Comparison of ENCODE assay signal across 8 cellular contexts in the genomic region with DNA sequence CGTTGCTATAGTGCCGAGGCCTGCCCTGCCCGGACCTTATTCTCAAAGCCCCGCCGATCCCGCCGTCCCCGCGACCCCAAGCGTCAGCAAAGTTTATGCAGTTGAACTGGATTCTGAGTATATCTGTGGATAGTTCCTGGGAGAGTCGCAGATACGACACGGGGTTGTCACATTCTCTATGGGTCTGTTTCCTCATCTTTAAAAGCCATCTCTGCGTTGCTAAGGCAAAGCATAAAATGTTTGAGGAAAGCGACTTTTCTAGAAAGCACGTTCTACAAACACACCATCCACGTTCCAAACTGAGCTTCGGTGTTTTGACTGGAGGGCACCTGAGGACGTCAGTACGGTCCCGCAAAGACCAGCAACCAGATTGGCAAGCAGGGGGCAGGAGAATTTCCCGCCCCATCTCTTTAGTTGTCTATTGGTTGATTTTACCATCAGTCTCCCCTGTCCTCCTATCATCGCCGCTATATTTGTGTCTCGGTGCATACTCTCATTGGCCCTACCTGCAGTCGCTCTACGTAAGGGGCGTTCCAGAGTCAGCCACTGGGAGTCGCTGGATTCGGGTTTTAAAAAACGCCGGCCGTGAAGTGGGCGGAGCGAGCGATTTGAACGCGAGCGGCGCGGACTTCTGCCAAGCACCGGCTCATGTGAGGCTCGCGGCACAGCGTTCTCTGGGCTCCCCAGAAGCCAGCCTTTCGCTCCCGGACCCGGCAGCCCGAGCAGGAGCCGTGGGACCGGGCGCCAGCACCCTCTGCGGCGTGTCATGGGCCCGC. TPM values are rescaled to one million over a fixed set of nuclear protein-coding genes. Genes with fewer than 3 reads are reported as not detected.
DNase-seq lines count a peak whose midpoint lies in the region; ATAC-seq and TF ChIP-seq lines count a peak whose summit lies in the region.

A gene (plus strand): TSS at position 626 of the 776 bp plus-strand sequence. CDS start 141 bp downstream, at position 767.

- H2BK120ac ChIP-seq in H9 (ENCODE audit: low read depth, low read length, poor library complexity, severe bottlenecking): no peak within 1 kb of the TSS

- H4K20me1 ChIP-seq in H9 (ENCODE audit: control insufficient read depth, insufficient read depth, insufficient read length): no peaks in the 10 kb centered on the region

- peak within 1 kb of the TSS; percentile 83 for H3K18ac ChIP-seq in H9 (ENCODE audit: insufficient read length, low read depth, low read length)

- H3K23me2 ChIP-seq in H9 (ENCODE audit: insufficient read length, low read depth, low read length, poor library complexity, severe bottlenecking): peaks cover 7% of the 10 kb centered on the region

- H3K9me3 ChIP-seq in ES-I3 (ENCODE audit: control insufficient read depth, insufficient read depth, low read length): no peaks in the 10 kb centered on the region
- no peaks in the 10 kb centered on the region for H3K9me3 ChIP-seq in H9 (ENCODE audit: control insufficient read depth, low read depth, low read length)
- H3K9me3 ChIP-seq in MG63: peaks cover 8% of the 10 kb centered on the region; the same call in 1 of the 2 replicates

- H3K36me3 ChIP-seq in ES-I3 (ENCODE audit: insufficient read depth, low read length): peaks cover 6% of the 10 kb centered on the region; the same call in 1 of the 2 replicates
- peaks cover 35% of the 10 kb centered on the region for H3K36me3 ChIP-seq in MG63

- no peak within 1 kb of the TSS for H2AFZ ChIP-seq in H9 (ENCODE audit: low read length)

- no peaks in the 10 kb centered on the region for H3K4me1 ChIP-seq in ES-I3 (ENCODE audit: insufficient read depth, low read length)
- no peaks in the 10 kb centered on the region; the same call in 1 of the 2 replicates for H3K4me1 ChIP-seq in H9 (ENCODE audit: insufficient read depth, low read length)

- H2BK15ac ChIP-seq in H9 (ENCODE audit: low read depth, low read length): no peak within 1 kb of the TSS

- peaks cover 15 to 21% of the 10 kb centered on the region in 2 experiments for H3K4me1 Mint-ChIP-seq in H9
- peaks cover 31% of the 10 kb centered on the region for H3K4me1 Mint-ChIP-seq in nephron progenitor cell
- H3K4me1 Mint-ChIP-seq in stimulated activated naive CD8-positive, alpha-beta T cell treated with anti-CD3 and anti-CD28 coated beads, Interleukin-15, amount 100 ng/mL, for 72 hours: peaks cover 32% of the 10 kb centered on the region

- H3K79me1 ChIP-seq in H9 (ENCODE audit: insufficient read depth, low read depth, low read length, poor library complexity, severe bottlenecking): peaks cover 4% of the 10 kb centered on the region

- peak within 1 kb of the TSS; percentile 77 for H3K4me2 ChIP-seq in H9 (ENCODE audit: insufficient read depth, insufficient read length, low read length)

- H3K27me3 ChIP-seq in H9 (ENCODE audit: insufficient read depth, low read length) (no peaks in the 10 kb centered on the region), MG63 (no peaks in the 10 kb centered on the region)

- WGBS in H9 (ENCODE audit: extremely low coverage, insufficient read length, low lambda C conversion rate): no CpG with 5 or more reads among the region's 55 CpGs

- no peak within 1 kb of the TSS for H2BK12ac ChIP-seq in H9 (ENCODE audit: insufficient read length, low read depth, low read length)

- H3K56ac ChIP-seq in H9 (ENCODE audit: insufficient read length, low read depth, low read length): no peak within 1 kb of the TSS

- H2BK20ac ChIP-seq in H9 (ENCODE audit: low read depth, low read length, poor library complexity, severe bottlenecking): no peak within 1 kb of the TSS

- no peak within 1 kb of the TSS for H2AK5ac ChIP-seq in H9 (ENCODE audit: insufficient read length, low read length)

- H3K14ac ChIP-seq in H9 (ENCODE audit: insufficient read depth, low read length): peak within 1 kb of the TSS; percentile 67; the same call in 1 of the 2 replicates

- peaks cover 7% of the 10 kb centered on the region; the same call in 1 of the 2 replicates for H3K27me3 Mint-ChIP-seq in H9 (ENCODE audit: low read depth)
- no peaks in the 10 kb centered on the region for H3K27me3 Mint-ChIP-seq in nephron progenitor cell (ENCODE audit: low read depth, poor library complexity)
- peaks cover 22% of the 10 kb centered on the region for H3K27me3 Mint-ChIP-seq in stimulated activated naive CD8-positive, alpha-beta T cell treated with anti-CD3 and anti-CD28 coated beads, Interleukin-15, amount 100 ng/mL, for 72 hours

- H3K9ac ChIP-seq in ES-I3 (ENCODE audit: low read depth, low read length): peak within 1 kb of the TSS; percentile 80
- H3K9ac ChIP-seq in H9 (ENCODE audit: extremely low read depth, insufficient read length, low read length): peak within 1 kb of the TSS; percentile 80

- H3K36me3 Mint-ChIP-seq in H9 (ENCODE audit: insufficient read depth in 1 of 3, low read depth in 3 of 3) (peaks cover 17 to 24% (median 23%) of the 10 kb centered on the region in 3 experiments), nephron progenitor cell (ENCODE audit: low read depth) (peaks cover 44% of the 10 kb centered on the region)

- no peak within 1 kb of the TSS for H3T11ph ChIP-seq in H9 (ENCODE audit: low read length)

- peak within 1 kb of the TSS; percentile 72 for H3K4me3 ChIP-seq in MG63

- H3K9me3 Mint-ChIP-seq in H9 (no peaks in the 10 kb centered on the region), nephron progenitor cell (peaks cover 42% of the 10 kb centered on the region)
- peaks cover under 1 to 2% of the 10 kb centered on the region in 2 donors for H3K9me3 Mint-ChIP-seq in stimulated activated naive CD8-positive, alpha-beta T cell treated with anti-CD3 and anti-CD28 coated beads, Interleukin-15, amount 100 ng/mL, for 72 hours

- H3K4ac ChIP-seq in H9 (ENCODE audit: low read depth, low read length): no peak within 1 kb of the TSS

- peak within 1 kb of the TSS in 2 of 3 experiments; percentile 60 to 87; a peak in 3 of 7 replicates for H3K27ac Mint-ChIP-seq in H9
- peak within 1 kb of the TSS; percentile 57 for H3K27ac Mint-ChIP-seq in nephron progenitor cell
- peak within 1 kb of the TSS; percentile 90 to 95 for H3K27ac Mint-ChIP-seq in stimulated activated naive CD8-positive, alpha-beta T cell treated with anti-CD3 and anti-CD28 coated beads, Interleukin-15, amount 100 ng/mL, for 72 hours

- no peak for TF ChIP-seq CTCF in H9 (conservative IDR thresholded peaks at IDR 0.05)
- no peak for TF ChIP-seq CTCF in nephron progenitor cell (IDR thresholded peaks at IDR 0.05)

- ATAC-seq in stimulated activated naive CD8-positive, alpha-beta T cell treated with anti-CD3 and anti-CD28 coated beads, Interleukin-15, amount 100 ng/mL, for 72 hours: peak; percentile 99

- H2BK5ac ChIP-seq in H9 (ENCODE audit: insufficient read length, low read length): no peak within 1 kb of the TSS

- H3K4me3 Mint-ChIP-seq in H9 (peak within 1 kb of the TSS; percentile 71 to 90), nephron progenitor cell (peak within 1 kb of the TSS; percentile 90)
- H3K4me3 Mint-ChIP-seq in stimulated activated naive CD8-positive, alpha-beta T cell treated with anti-CD3 and anti-CD28 coated beads, Interleukin-15, amount 100 ng/mL, for 72 hours: peak within 1 kb of the TSS; percentile 94 to 96

- H4K91ac ChIP-seq in H9 (ENCODE audit: insufficient read length, low read depth, low read length): no peak within 1 kb of the TSS

- H3K23ac ChIP-seq in H9 (ENCODE audit: insufficient read length, low read depth, low read length): no peak within 1 kb of the TSS

- H3K79me2 ChIP-seq in H9 (ENCODE audit: insufficient read depth, low read length): peaks cover 3% of the 10 kb centered on the region; the same call in 1 of the 2 replicates

- no peak within 1 kb of the TSS for H4K5ac ChIP-seq in H9 (ENCODE audit: insufficient read length, low read depth, low read length)

- DNase-seq in H9 (peak; percentile 98), MG63 (peak; percentile 97), SHP77 treated with DMSO at 0.1 percent for 48 hours (lab: John Stamatoyannopoulos, UW) (peak; percentile 98), fibroblast of the conjunctiva (ENCODE audit: low read depth) (peak; percentile 99), nephron progenitor cell (peak; percentile 95)
- peak; percentile 98 for DNase-seq in activated effector memory CD4-positive, alpha-beta T cell treated with anti-CD3 and anti-CD28 coated beads, Interleukin-2, amount 50 U/mL, for 16 hours
- peak; percentile 93 to 96 for DNase-seq in stimulated activated naive CD8-positive, alpha-beta T cell treated with anti-CD3 and anti-CD28 coated beads, Interleukin-15, amount 100 ng/mL, for 72 hours

- no peak within 1 kb of the TSS for H4K8ac ChIP-seq in H9 (replicated peaks; ENCODE audit: insufficient read length, low read depth, low read length)

- no peak within 1 kb of the TSS for H3K27ac ChIP-seq in H9 (ENCODE audit: insufficient read length, low read depth, low read length)

RNA-seq across cellular contexts. Expression of the gene that starts here (rescaled TPM):
- 19.3 and 21.4 TPM in 2 replicates for total RNA-seq in H9 (2021)
- total RNA-seq in MG63 (2014; rRNA removed; shearing (Covaris generic); ENCODE audit: low replicate concordance): 19.8 and 24.5 TPM in 2 replicates
